In the genomic region with DNA sequence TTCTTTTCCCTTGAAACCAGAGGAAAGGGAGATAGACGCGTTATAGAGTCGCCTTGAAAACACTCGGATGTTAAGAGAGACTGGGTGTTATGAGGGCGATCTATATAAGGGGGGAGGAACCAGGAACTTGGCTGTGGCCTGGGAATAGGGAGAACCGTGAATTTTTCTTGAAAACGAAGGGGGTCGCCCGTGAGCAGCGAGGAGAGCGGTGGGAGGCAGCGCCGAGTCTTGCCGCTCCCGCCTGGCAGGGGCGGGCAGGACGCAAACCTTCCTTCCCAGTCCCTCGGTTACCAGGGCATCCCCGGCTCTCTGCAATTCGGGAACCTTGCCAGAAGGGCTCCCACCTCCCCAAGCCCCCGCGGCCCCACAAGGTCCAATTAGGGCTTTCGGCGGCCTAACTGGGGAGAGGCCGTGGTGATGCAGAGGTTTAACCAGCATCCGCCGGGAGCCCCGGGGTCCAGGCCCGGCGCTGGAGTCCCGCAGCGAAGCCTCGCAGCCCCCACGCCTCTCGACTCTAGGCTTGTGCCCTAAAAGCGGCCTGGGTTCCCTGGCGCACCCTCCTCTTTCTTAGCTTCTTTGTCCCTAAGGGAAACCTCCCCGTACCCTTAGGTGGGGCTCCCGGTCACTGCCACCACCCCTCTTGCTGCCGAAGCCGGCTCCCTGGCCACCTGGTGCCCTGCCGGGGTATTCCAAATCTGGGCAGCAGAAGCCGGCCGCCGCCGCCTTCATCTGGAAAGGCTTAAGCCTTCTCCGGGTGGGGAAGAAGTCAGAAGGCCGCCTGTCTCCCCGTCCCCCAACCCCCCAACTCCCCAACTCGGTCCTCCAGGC, we compare ENCODE assay signal across 8 cellular contexts. TPM values are rescaled to one million over a fixed set of nuclear protein-coding genes. Genes with fewer than 3 reads are reported as not detected.
DNase-seq lines count a peak whose midpoint lies in the region; ATAC-seq and TF ChIP-seq lines count a peak whose summit lies in the region.

No MANE protein-coding gene starts in this region.

- peak overlapping the region; percentile 16 for H3K4me3 Mint-ChIP-seq in activated CD8-positive, alpha-beta T cell treated with anti-CD3 and anti-CD28 coated beads, Interleukin-2, amount 10 ng/mL, durations not matched to agents 7 days and 5 days
- H3K4me3 Mint-ChIP-seq in neural crest cell (no peak overlapping the region), CD14-positive monocyte (peak overlapping the region in 1 of 2 donors; percentile 40)

- POLR2A ChIA-PET in activated CD8-positive, alpha-beta T cell treated with anti-CD3 and anti-CD28 coated beads, Interleukin-2, amount 10 ng/mL, durations not matched to agents 7 days and 5 days (lab: Charles Lee) = no interaction called here

- peak; percentile 27 for ATAC-seq in activated CD8-positive, alpha-beta T cell treated with anti-CD3 and anti-CD28 coated beads, Interleukin-2, amount 10 ng/mL, durations not matched to agents 7 days and 5 days
- ATAC-seq in GM21717 (IDR thresholded peaks at IDR 0.05; ENCODE audit: unreplicated experiment) = no peak

- H3K4me3 ChIP-seq in H7 (ENCODE audit: insufficient read depth, low read depth, low read length) = peak overlapping the region; percentile 67

- intact Hi-C loops in CD14-positive monocyte (cut with micrococcal nuclease) = no loop called here

- peaks cover 21% of the 10 kb centered on the region for H3K27me3 Mint-ChIP-seq in activated CD8-positive, alpha-beta T cell treated with anti-CD3 and anti-CD28 coated beads, Interleukin-2, amount 10 ng/mL, durations not matched to agents 7 days and 5 days (ENCODE audit: low read depth)
- H3K27me3 Mint-ChIP-seq in neural crest cell (ENCODE audit: low read depth) (no peaks in the 10 kb centered on the region), CD14-positive monocyte (ENCODE audit: low read depth in 3 of 3) (peaks cover 29 to 43% (median 31%) of the 10 kb centered on the region in 3 donors)

- CTCF ChIA-PET in activated CD8-positive, alpha-beta T cell treated with anti-CD3 and anti-CD28 coated beads, Interleukin-2, amount 10 ng/mL, durations not matched to agents 7 days and 5 days (lab: Charles Lee) = no interaction called here

- H3K9me3 Mint-ChIP-seq in activated CD8-positive, alpha-beta T cell treated with anti-CD3 and anti-CD28 coated beads, Interleukin-2, amount 10 ng/mL, durations not matched to agents 7 days and 5 days (ENCODE audit: insufficient read depth) = no peaks in the 10 kb centered on the region
- H3K9me3 Mint-ChIP-seq in neural crest cell (no peaks in the 10 kb centered on the region), CD14-positive monocyte (peaks cover 0 to 4% (median 0%) of the 10 kb centered on the region in 7 donors)

- no peaks in the 10 kb centered on the region for H3K36me3 ChIP-seq in H7 (replicated peaks; ENCODE audit: control insufficient read depth, insufficient read depth, low read length)

- H3K4me1 Mint-ChIP-seq in activated CD8-positive, alpha-beta T cell treated with anti-CD3 and anti-CD28 coated beads, Interleukin-2, amount 10 ng/mL, durations not matched to agents 7 days and 5 days (ENCODE audit: low read depth) = no peaks in the 10 kb centered on the region
- H3K4me1 Mint-ChIP-seq in neural crest cell = peaks cover 16% of the 10 kb centered on the region
- no peaks in the 10 kb centered on the region for H3K4me1 Mint-ChIP-seq in CD14-positive monocyte

- peak; percentile 41 for DNase-seq in GM04504 (ENCODE audit: low read depth)
- DNase-seq in H7 = peak; percentile 90
- DNase-seq in NCI-H146 (lab: John Stamatoyannopoulos, UW) = peak; percentile 83
- no peak for DNase-seq in activated CD8-positive, alpha-beta T cell treated with anti-CD3 and anti-CD28 coated beads, Interleukin-2, amount 10 ng/mL, durations not matched to agents 7 days and 5 days
- peak; percentile 44 for DNase-seq in foreskin melanocyte
- peak; percentile 83 for DNase-seq in neural crest cell (ENCODE audit: low read depth, low spot score)
- no peak for DNase-seq in CD14-positive monocyte (ENCODE audit: low spot score)

- H3K36me3 Mint-ChIP-seq in activated CD8-positive, alpha-beta T cell treated with anti-CD3 and anti-CD28 coated beads, Interleukin-2, amount 10 ng/mL, durations not matched to agents 7 days and 5 days (ENCODE audit: low read depth) = no peaks in the 10 kb centered on the region
- no peaks in the 10 kb centered on the region for H3K36me3 Mint-ChIP-seq in neural crest cell (ENCODE audit: low read depth)
- H3K36me3 Mint-ChIP-seq in CD14-positive monocyte = no peaks in the 10 kb centered on the region

- peaks cover 64% of the 10 kb centered on the region for H3K27me3 ChIP-seq in H7 (ENCODE audit: control insufficient read depth, insufficient read depth, low read length)

- H3K27ac Mint-ChIP-seq in activated CD8-positive, alpha-beta T cell treated with anti-CD3 and anti-CD28 coated beads, Interleukin-2, amount 10 ng/mL, durations not matched to agents 7 days and 5 days = no peak overlapping the region
- no peak overlapping the region for H3K27ac Mint-ChIP-seq in neural crest cell (ENCODE audit: unreplicated experiment)
- H3K27ac Mint-ChIP-seq in CD14-positive monocyte = no peak overlapping the region

- TF ChIP-seq CTCF in neural crest cell (conservative IDR thresholded peaks at IDR 0.05) (peak; percentile 41), CD14-positive monocyte (IDR thresholded peaks at IDR 0.05) (no peak)

RNA-seq across cellular contexts. Expression of a gene that starts 0.7 kb away (rescaled TPM):
- total RNA-seq in H7 (2014; rRNA removed; shearing (Covaris generic)) = 1.8 and 2.1 TPM in 2 replicates
- not detected for total RNA-seq in activated CD8-positive, alpha-beta T cell treated with anti-CD3 and anti-CD28 coated beads, Interleukin-2, amount 10 ng/mL, durations not matched to agents 7 days and 5 days
- total RNA-seq in neural crest cell = 28.6 and 29.0 TPM in 2 replicates
- not detected for polyA plus RNA-seq in CD14-positive monocyte

Comparison
In these comparisons a context has a peak if more than half of its experiments do, and no peak if none do; other contexts are left out.
1. DNase-seq: peak in GM04504 (single experiment), H7 (single experiment), NCI-H146 (single experiment), foreskin melanocyte (single experiment) and neural crest cell (single experiment); none in activated CD8-positive, alpha-beta T cell treated with anti-CD3 and anti-CD28 coated beads, Interleukin-2, amount 10 ng/mL, durations not matched to agents 7 days and 5 days (single experiment) and CD14-positive monocyte (single experiment).